In the genomic region with DNA sequence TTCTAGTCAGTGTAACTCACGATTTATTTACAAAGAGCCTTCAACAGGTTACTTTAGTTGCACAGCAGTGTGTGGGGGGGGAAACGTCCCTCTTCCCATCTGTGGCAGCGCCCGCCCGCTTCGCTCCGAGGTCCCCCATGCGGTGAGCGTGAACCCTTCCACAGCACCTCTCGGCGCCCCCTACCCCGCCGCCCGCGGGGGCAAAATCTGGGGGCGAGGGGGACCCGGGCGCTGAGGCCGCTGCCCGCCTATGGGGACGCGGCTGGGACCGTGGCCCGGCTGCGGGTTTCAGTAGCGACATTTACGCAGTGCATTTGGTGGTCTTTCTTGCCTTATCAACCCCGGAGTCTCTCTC, we compare ENCODE assay signal across 15 cellular contexts. TPM values are rescaled to one million over a fixed set of nuclear protein-coding genes. Genes with fewer than 3 reads are reported as not detected.
DNase-seq lines count a peak whose midpoint lies in the region; ATAC-seq and TF ChIP-seq lines count a peak whose summit lies in the region.
"Had no signal": no experiment of that assay in that cellular context is flagged by ENCODE, and none has a peak within 500 bp of the region (broad histone marks: within the 10 kb centered on the region; RNA-seq: fewer than 3 reads in every experiment).

No MANE protein-coding gene starts in this region.

- WGBS in mammary epithelial cell (ENCODE audit: low coverage, missing lambda C conversion rate), result 19% methylated on average over 18 of the region's 28 CpGs

- H3K4me3 ChIP-seq in endocrine pancreas (ENCODE audit: control insufficient read depth, insufficient read depth, low read length) (peak overlapping the region; percentile 79), thoracic aorta (peak overlapping the region; percentile 28), mammary epithelial cell (replicated peaks in 1 of 3; ENCODE audit: insufficient read depth in 1 of 3, low read depth in 2 of 3, low read length in 3 of 3) (no peak overlapping the region)
- H3K4me3 ChIP-seq: left lung had no signal

- no peak overlapping the region for H3K27ac ChIP-seq in thoracic aorta
- no peak overlapping the region for H3K27ac ChIP-seq in mammary epithelial cell (ENCODE audit: insufficient read depth, low read depth, low read length)
- H3K27ac ChIP-seq: heart left ventricle, left lung had no signal

- H3K4me2 ChIP-seq in mammary epithelial cell (ENCODE audit: insufficient read depth, low read depth, low read length), result no peak overlapping the region

- H3K27me3 ChIP-seq in endocrine pancreas (ENCODE audit: control insufficient read depth, insufficient read depth, low read length), result no peaks in the 10 kb centered on the region
- peaks cover 11% of the 10 kb centered on the region for H3K27me3 ChIP-seq in thoracic aorta (replicated peaks; ENCODE audit: insufficient read depth)
- peaks cover 59% of the 10 kb centered on the region for H3K27me3 ChIP-seq in mammary epithelial cell (ENCODE audit: insufficient read depth, low read length)

- peaks cover 32% of the 10 kb centered on the region for H3K4me1 ChIP-seq in endocrine pancreas (ENCODE audit: control insufficient read depth, insufficient read depth, low read length)
- H3K4me1 ChIP-seq in thoracic aorta (ENCODE audit: control insufficient read depth in 1 of 2, low read depth in 2 of 2), result peaks cover 0 to 20% of the 10 kb centered on the region in 2 donors
- peaks cover under 1% of the 10 kb centered on the region for H3K4me1 ChIP-seq in mammary epithelial cell (ENCODE audit: insufficient read depth, low read length)

- no TSS peak for BruUV-seq in mammary epithelial cell (replicated peaks; lab: Mats Ljungman, UMichigan)

- CTCF ChIA-PET in mammary epithelial cell (lab: Charles Lee; ENCODE audit: low non-redundant PET), result no interaction called here

- H3K9me3 ChIP-seq in endocrine pancreas (ENCODE audit: control insufficient read depth, low read length) (no peaks in the 10 kb centered on the region), thoracic aorta (no peaks in the 10 kb centered on the region), mammary epithelial cell (replicated peaks; ENCODE audit: insufficient read depth, low read length) (peaks cover 12% of the 10 kb centered on the region)
- H3K9me3 ChIP-seq: heart left ventricle, left lung had no signal

- no peak overlapping the region for H2AFZ ChIP-seq in mammary epithelial cell (ENCODE audit: low read depth, low read length)

- TF ChIP-seq CTCF in mesothelial cell of epicardium (IDR thresholded peaks at IDR 0.05; ENCODE audit: unreplicated experiment), result no peak
- no peak for TF ChIP-seq CTCF in thoracic aorta (IDR thresholded peaks at IDR 0.05)
- TF ChIP-seq CTCF in mammary epithelial cell (conservative IDR thresholded peaks at IDR 0.05 in 1 of 2, IDR thresholded peaks at IDR 0.05 in 1 of 2; ENCODE audit: extremely low read depth in 1 of 2, insufficient read depth in 1 of 2, low read depth in 1 of 2, low read length in 2 of 2), result no peak

- H3K9me3 Mint-ChIP-seq in activated T-cell treated with anti-CD3 and anti-CD28 coated beads, Interleukin-2, amount 50 U/mL, for 72 hours, result no peaks in the 10 kb centered on the region
- peaks cover 8% of the 10 kb centered on the region for H3K9me3 Mint-ChIP-seq in activated T-cell treated with anti-CD3 and anti-CD28 coated beads, Interleukin-2, amount 50 U/mL, for 4 hours
- H3K9me3 Mint-ChIP-seq in mesothelial cell of epicardium, result no peaks in the 10 kb centered on the region

- in situ Hi-C loops in mammary epithelial cell (cut with MboI; ENCODE audit: low sequenced_read_pairs in 2 of 2), result loop anchor here in 1 of 2 donors (25.0 kb wide), 1 partner anchor 730 kb away; no protein-coding TSS in a partner anchor

- H3K27me3 Mint-ChIP-seq in activated T-cell treated with anti-CD3 and anti-CD28 coated beads, Interleukin-2, amount 50 U/mL, for 72 hours (ENCODE audit: low read depth), result peaks cover 90% of the 10 kb centered on the region
- H3K27me3 Mint-ChIP-seq in activated T-cell treated with anti-CD3 and anti-CD28 coated beads, Interleukin-2, amount 50 U/mL, for 4 hours (ENCODE audit: low read depth), result peaks cover 71% of the 10 kb centered on the region
- H3K27me3 Mint-ChIP-seq in mesothelial cell of epicardium (ENCODE audit: low read depth), result peaks cover 96% of the 10 kb centered on the region

- H3K36me3 Mint-ChIP-seq in activated T-cell treated with anti-CD3 and anti-CD28 coated beads, Interleukin-2, amount 50 U/mL, for 72 hours (ENCODE audit: insufficient read depth in 2 of 2), result peaks cover 0 to 6% of the 10 kb centered on the region in 2 donors
- H3K36me3 Mint-ChIP-seq in activated T-cell treated with anti-CD3 and anti-CD28 coated beads, Interleukin-2, amount 50 U/mL, for 4 hours (ENCODE audit: insufficient read depth), result no peaks in the 10 kb centered on the region
- H3K36me3 Mint-ChIP-seq in mesothelial cell of epicardium, result no peaks in the 10 kb centered on the region

- DNase-seq in activated T-cell treated with anti-CD3 and anti-CD28 coated beads, Interleukin-2, amount 50 U/mL, for 72 hours, result no peak
- no peak for DNase-seq in activated T-cell treated with anti-CD3 and anti-CD28 coated beads, Interleukin-2, amount 50 U/mL, for 4 hours
- DNase-seq in mesothelial cell of epicardium (ENCODE audit: low spot score in 2 of 2, unreplicated experiment in 2 of 2) (no peak), thoracic aorta (ENCODE audit: low spot score) (no peak), cerebellar cortex (ENCODE audit: low spot score) (no peak), mammary epithelial cell (no peak)
- DNase-seq: activated CD4-positive, CD25-positive, alpha-beta regulatory T cell; CD4-positive, alpha-beta memory T cell; heart left ventricle; NCI-H2081 treated with DMSO at 0.1 percent for 48 hours had no signal

- intact Hi-C loops in mammary epithelial cell (cut with micrococcal nuclease), result no loop called here

- no peaks in the 10 kb centered on the region for H3K79me2 ChIP-seq in mammary epithelial cell (ENCODE audit: insufficient read depth, low read length)

- H3K4me3 Mint-ChIP-seq in activated T-cell treated with anti-CD3 and anti-CD28 coated beads, Interleukin-2, amount 50 U/mL, for 72 hours, result peak overlapping the region; percentile 49 to 51
- no peak overlapping the region for H3K4me3 Mint-ChIP-seq in activated T-cell treated with anti-CD3 and anti-CD28 coated beads, Interleukin-2, amount 50 U/mL, for 4 hours
- H3K4me3 Mint-ChIP-seq in mesothelial cell of epicardium, result peak overlapping the region; percentile 41

- no peak overlapping the region for H3K27ac Mint-ChIP-seq in activated T-cell treated with anti-CD3 and anti-CD28 coated beads, Interleukin-2, amount 50 U/mL, for 72 hours
- H3K27ac Mint-ChIP-seq in mesothelial cell of epicardium, result no peak overlapping the region
- H3K27ac Mint-ChIP-seq: stimulated activated naive CD8-positive, alpha-beta T cell treated with anti-CD3 and anti-CD28 coated beads, Interleukin-15, Interleukin-2, amounts not matched to agents 100 ng/mL and 50 ng/mL, for 24 hours had no signal

- ATAC-seq in activated T-cell treated with anti-CD3 and anti-CD28 coated beads, Interleukin-2, amount 50 U/mL, for 72 hours (replicated peaks in 1 of 2), result no peak
- ATAC-seq in activated T-cell treated with anti-CD3 and anti-CD28 coated beads, Interleukin-2, amount 50 U/mL, for 4 hours, result no peak
- ATAC-seq in thoracic aorta (ENCODE audit: insufficient number of reproducible peaks, low FRiP score, low read depth) (no peak), GM19328 (IDR thresholded peaks at IDR 0.05; ENCODE audit: unreplicated experiment) (no peak)
- ATAC-seq: left lung had no signal

- dilution Hi-C loops in mammary epithelial cell (cut with HindIII; ENCODE audit: low sequenced_read_pairs), result no loop called here

- no peaks in the 10 kb centered on the region for H4K20me1 ChIP-seq in mammary epithelial cell (ENCODE audit: insufficient read depth, low read length)

- H3K4me1 Mint-ChIP-seq in activated T-cell treated with anti-CD3 and anti-CD28 coated beads, Interleukin-2, amount 50 U/mL, for 72 hours (ENCODE audit: low read depth), result peaks cover 17% of the 10 kb centered on the region
- peaks cover 5% of the 10 kb centered on the region for H3K4me1 Mint-ChIP-seq in activated T-cell treated with anti-CD3 and anti-CD28 coated beads, Interleukin-2, amount 50 U/mL, for 4 hours (ENCODE audit: low read depth)
- H3K4me1 Mint-ChIP-seq in mesothelial cell of epicardium, result peaks cover 17% of the 10 kb centered on the region

- peaks cover 26% of the 10 kb centered on the region for H3K36me3 ChIP-seq in endocrine pancreas (ENCODE audit: control insufficient read depth, insufficient read depth, low read length)
- H3K36me3 ChIP-seq in thoracic aorta, result no peaks in the 10 kb centered on the region
- no peaks in the 10 kb centered on the region for H3K36me3 ChIP-seq in mammary epithelial cell (ENCODE audit: insufficient read depth, low read length)
- H3K36me3 ChIP-seq: heart left ventricle, left lung had no signal

- peak overlapping the region; percentile 72 for H3K9ac ChIP-seq in endocrine pancreas (ENCODE audit: control insufficient read depth, insufficient read depth, low read length)
- no peak overlapping the region for H3K9ac ChIP-seq in mammary epithelial cell (ENCODE audit: insufficient read depth, low read length)

RNA-seq across cellular contexts. Expression of a gene that starts 6.4 kb away (rescaled TPM):
- not detected for total RNA-seq in activated T-cell treated with anti-CD3 and anti-CD28 coated beads, Interleukin-2, amount 50 U/mL, for 72 hours
- not detected for total RNA-seq in activated T-cell treated with anti-CD3 and anti-CD28 coated beads, Interleukin-2, amount 50 U/mL, for 4 hours
- not detected in 3 replicates for total RNA-seq in mesothelial cell of epicardium
- total RNA-seq in thoracic aorta, result 1 to 10 TPM in 1 of 2 donors, not detected in 1; 1.2 TPM
- not detected for total RNA-seq in mammary epithelial cell
- polyA plus RNA-seq in mammary epithelial cell, result not detected
- polyA minus RNA-seq in mammary epithelial cell, result not detected
- total RNA-seq: CD4-positive, alpha-beta memory T cell; left lung; T-helper 1 cell treated with Interleukin-12 subunit alpha and Interleukin-12 subunit beta and Interleukin-4 antibody, amounts not matched to agents 30 ng/mL and 1 ng/mL, for 36 hours had no signal
- polyA plus RNA-seq: CD4-positive, alpha-beta memory T cell; heart left ventricle had no signal

Comparison
In these comparisons a context has a peak if more than half of its experiments do, and no peak if none do; other contexts are left out.
1. H3K4me3 ChIP-seq: peak in endocrine pancreas (single experiment) and thoracic aorta (single experiment); none in mammary epithelial cell (0 of 3).